Comparison of ENCODE assay signal across 8 cellular contexts in the genomic region with DNA sequence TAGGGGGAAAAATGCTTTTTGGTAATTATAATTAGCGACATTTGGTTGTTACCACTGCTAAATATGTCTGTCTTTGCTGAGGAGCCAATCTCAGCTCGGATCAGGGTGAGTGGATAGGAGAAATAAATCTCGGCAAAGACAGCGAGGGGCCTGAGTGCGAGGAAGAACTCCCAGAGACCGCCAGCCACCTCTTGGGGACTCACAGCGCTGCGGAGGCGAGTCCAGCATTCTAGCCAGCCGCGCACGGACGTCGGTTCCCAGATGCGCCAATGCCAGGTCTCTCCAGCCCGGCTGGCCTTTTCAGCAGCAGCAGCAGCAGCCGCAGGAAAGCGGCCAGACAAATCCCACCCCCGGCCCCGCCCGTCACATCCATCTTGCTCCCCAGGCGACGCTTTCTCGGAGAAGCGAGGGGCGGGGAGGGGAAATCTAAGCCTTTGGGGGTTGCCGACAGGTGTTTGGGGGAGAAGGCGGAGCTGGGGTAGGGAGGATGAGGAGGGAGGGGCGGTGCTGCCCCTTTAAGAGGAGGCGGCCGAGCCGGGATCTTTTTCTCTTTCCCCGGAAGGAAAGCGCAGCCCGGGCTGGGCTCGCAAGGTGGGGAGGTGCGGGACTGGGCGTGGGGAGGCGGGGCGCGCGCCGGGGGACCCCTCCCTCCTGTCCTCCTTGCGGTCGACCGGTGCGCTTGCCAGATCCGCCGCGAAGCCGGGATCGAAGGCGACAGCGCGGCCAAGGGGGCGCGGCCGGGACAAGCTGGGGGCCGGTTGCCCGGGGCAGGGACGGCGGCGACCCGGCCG. TPM values are rescaled to one million over a fixed set of nuclear protein-coding genes. Genes with fewer than 3 reads are reported as not detected.
A peak's percentile ranks its signal among the peaks of the same experiment; 100 is the strongest.
DNase-seq lines count a peak whose midpoint lies in the region; ATAC-seq and TF ChIP-seq lines count a peak whose summit lies in the region.

A gene (plus strand): TSS at position 685 of the 791 bp plus-strand sequence. CDS start 330 bp downstream, outside the sequence.

- no peak for ATAC-seq in GM21619 (IDR thresholded peaks at IDR 0.05; ENCODE audit: unreplicated experiment)

- no peak within 1 kb of the TSS for H3K27ac ChIP-seq in HL-60 (replicated peaks)

- TF ChIP-seq CTCF in GM12865 (IDR thresholded peaks at IDR 0.05; ENCODE audit: insufficient read depth, low read depth, low read length, missing control alignments) (no peak), HL-60 (IDR thresholded peaks at IDR 0.05; ENCODE audit: insufficient read depth, low read length) (no peak), fibroblast of villous mesenchyme (IDR thresholded peaks at IDR 0.05; ENCODE audit: insufficient read depth, low read depth, low read length) (peak; percentile 5), nephron (IDR thresholded peaks at IDR 0.05; ENCODE audit: unreplicated experiment in 3 of 3) (no peak), subcutaneous adipose tissue (IDR thresholded peaks at IDR 0.05; ENCODE audit: low read depth) (no peak)

- H3K27ac Mint-ChIP-seq in nephron = peak within 1 kb of the TSS; percentile 95 to 100 (median 99)

- H3K9me3 Mint-ChIP-seq in nephron = no peaks in the 10 kb centered on the region

- peak within 1 kb of the TSS; percentile 85 to 94 (median 93) for H3K4me3 Mint-ChIP-seq in nephron

- H3K4me3 ChIP-seq in GM12865 (ENCODE audit: low read depth, low read length) (peak within 1 kb of the TSS; percentile 68), HL-60 (replicated peaks; ENCODE audit: insufficient read depth, low read length) (peak within 1 kb of the TSS; percentile 22), fibroblast of villous mesenchyme (ENCODE audit: low read depth, low read length) (peak within 1 kb of the TSS; percentile 79)

- peaks cover 13% of the 10 kb centered on the region for H3K27me3 Mint-ChIP-seq in nephron (ENCODE audit: low read depth)

- H3K27me3 ChIP-seq in HL-60 (ENCODE audit: insufficient read depth, poor library complexity, severe bottlenecking) = peaks cover 62% of the 10 kb centered on the region

- H3K36me3 Mint-ChIP-seq in nephron (ENCODE audit: low read depth) = no peaks in the 10 kb centered on the region

- DNase-seq in GM12865 (ENCODE audit: low read depth) = peak; percentile 83
- DNase-seq in HL-60 (ENCODE audit: low read depth in 1 of 2, low spot score in 1 of 2) = no peak
- DNase-seq in RKO (ENCODE audit: low spot score) = peak; percentile 90
- DNase-seq in activated gamma-delta T cell treated with anti-CD3 and anti-CD28 coated beads, Interleukin-2, amount 50 U/mL, for 16 hours (ENCODE audit: low read depth) = peak; percentile 28
- DNase-seq in fibroblast of villous mesenchyme (ENCODE audit: low read depth) = peak; percentile 90

- H3K4me1 Mint-ChIP-seq in nephron = peaks cover 81% of the 10 kb centered on the region

RNA-seq across cellular contexts. Expression of the gene that starts here (rescaled TPM):
- total RNA-seq in fibroblast of villous mesenchyme = 207 and 266 TPM in 2 replicates
- total RNA-seq in subcutaneous adipose tissue = 10 to 100 TPM in 3 of 4 donors, 1 to 10 TPM in 1; 9.0 to 98.8 (median 19.3) TPM

Comparison
In these comparisons a context has a peak if more than half of its experiments do, and no peak if none do; other contexts are left out.
1. DNase-seq: peak in GM12865 (single experiment), RKO (single experiment), activated gamma-delta T cell treated with anti-CD3 and anti-CD28 coated beads, Interleukin-2, amount 50 U/mL, for 16 hours (single experiment) and fibroblast of villous mesenchyme (single experiment); none in HL-60 (0 of 2).
2. H3K4me3 ChIP-seq: peak in every context shown above with its lines; median percentile 79 in fibroblast of villous mesenchyme; 68 in GM12865; 22 in HL-60.